ENCODE assay signal across 22 cellular contexts in genomic region chr13:77789386-77789785, GRCh38.
"Had no signal": no experiment of that assay in that cellular context is flagged by ENCODE, and none has a peak within 500 bp of the region (broad histone marks: within the 10 kb centered on the region; RNA-seq: fewer than 3 reads in every experiment).

No MANE protein-coding gene starts in this region.

- H3K27me3 ChIP-seq: neutrophil, pancreas, right lobe of liver, upper lobe of left lung had no signal

- H3K27ac ChIP-seq: neutrophil, pancreas, right lobe of liver, thoracic aorta, upper lobe of left lung had no signal

- FAIRE-seq: pancreas, small intestine, TTC549 had no signal

- ATAC-seq: esophagus mucosa; left ventricle myocardium superior; naive thymus-derived CD8-positive, alpha-beta T cell; stimulated activated effector memory CD8-positive, alpha-beta T cell treated with anti-CD3 and anti-CD28 coated beads, Interleukin-12 subunit alpha, Interleukin-12 subunit beta, amount 100 ng/mL, for 72 hours had no signal

- H3K36me3 Mint-ChIP-seq: stimulated activated effector memory CD8-positive, alpha-beta T cell treated with anti-CD3 and anti-CD28 coated beads, Interleukin-12 subunit alpha, Interleukin-12 subunit beta, amount 100 ng/mL, for 72 hours had no signal

- H3K9me3 ChIP-seq: pancreas, right lobe of liver, thoracic aorta had no signal

- H3K36me3 ChIP-seq: neutrophil, pancreas, right lobe of liver, thoracic aorta, upper lobe of left lung had no signal

- DNase-seq: activated B cell treated with CpG ODN at 0.5 μM for 24 hours; activated CD4-positive, alpha-beta memory T cell treated with anti-CD3 and anti-CD28 coated beads for 36 hours; activated CD4-positive, alpha-beta T cell treated with anti-CD3 and anti-CD28 coated beads for 4 hours; activated gamma-delta T cell treated with Interleukin-2 at 50 U/mL for 16 hours; activated T-cell treated with anti-CD3 and anti-CD28 coated beads for 4 hours; effector CD8-positive, alpha-beta T cell; left ventricle myocardium superior; naive thymus-derived CD8-positive, alpha-beta T cell; pancreas; right lobe of liver; small intestine; stimulated activated CD4-positive, alpha-beta T cell treated with anti-CD3 and anti-CD28 coated beads, Interleukin-4, amount 100 ng/mL, for 1 hour; upper lobe of left lung had no signal

- H3K27me3 Mint-ChIP-seq: dendritic cell treated with granulocyte-macrophage colony-stimulating factor and Interleukin-4, amounts not matched to agents 40 ng/mL and 50 ng/mL, for 4 days had no signal

- H3K4me3 ChIP-seq: pancreas, right lobe of liver, thoracic aorta, upper lobe of left lung had no signal

- H3K4me3 Mint-ChIP-seq: activated B cell treated with CpG ODN at 0.5 μM for 24 hours; activated CD4-positive, alpha-beta memory T cell treated with anti-CD3 and anti-CD28 coated beads for 36 hours; activated naive CD8-positive, alpha-beta T cell; activated T-helper 1 cell treated with anti-CD3 and anti-CD28 coated beads, Interleukin-12 subunit alpha, Interleukin-12 subunit beta, Interleukin-2, Interleukin-4 antibody, amounts not matched to agents 30 ng/mL and 10 ng/mL and 1 ng/mL, durations not matched to agents 14 hours and 24 hours and 36 hours; dendritic cell treated with granulocyte-macrophage colony-stimulating factor and Interleukin-4, amounts not matched to agents 40 ng/mL and 50 ng/mL, for 4 days; memory B cell; naive thymus-derived CD8-positive, alpha-beta T cell; stimulated activated effector memory CD8-positive, alpha-beta T cell treated with anti-CD3 and anti-CD28 coated beads, Interleukin-12 subunit alpha, Interleukin-12 subunit beta, amount 100 ng/mL, for 72 hours had no signal

- H3K4me1 Mint-ChIP-seq: activated B cell treated with CpG ODN at 0.5 μM for 24 hours; memory B cell; stimulated activated effector memory CD8-positive, alpha-beta T cell treated with anti-CD3 and anti-CD28 coated beads, Interleukin-12 subunit alpha, Interleukin-12 subunit beta, amount 100 ng/mL, for 72 hours had no signal

- H3K4me1 ChIP-seq: pancreas, right lobe of liver, upper lobe of left lung had no signal

- H3K27ac Mint-ChIP-seq: activated B cell treated with CpG ODN at 0.5 μM for 24 hours; activated CD4-positive, alpha-beta memory T cell treated with anti-CD3 and anti-CD28 coated beads for 36 hours; activated naive CD8-positive, alpha-beta T cell; activated T-helper 1 cell treated with anti-CD3 and anti-CD28 coated beads, Interleukin-12 subunit alpha, Interleukin-12 subunit beta, Interleukin-2, Interleukin-4 antibody, amounts not matched to agents 30 ng/mL and 10 ng/mL and 1 ng/mL, durations not matched to agents 14 hours and 24 hours and 36 hours; dendritic cell treated with granulocyte-macrophage colony-stimulating factor and Interleukin-4, amounts not matched to agents 40 ng/mL and 50 ng/mL, for 4 days; memory B cell; naive thymus-derived CD8-positive, alpha-beta T cell; stimulated activated effector memory CD8-positive, alpha-beta T cell treated with anti-CD3 and anti-CD28 coated beads, Interleukin-12 subunit alpha, Interleukin-12 subunit beta, amount 100 ng/mL, for 72 hours had no signal
